8 cellular contexts compared by ENCODE assay signal in genomic region chr12:128830505-128830893, GRCh38. TPM values are rescaled to one million over a fixed set of nuclear protein-coding genes. Genes with fewer than 3 reads are reported as not detected.
A peak's percentile ranks its signal among the peaks of the same experiment; 100 is the strongest.
DNase-seq lines count a peak whose midpoint lies in the region; ATAC-seq, FAIRE-seq and TF ChIP-seq lines count a peak whose summit lies in the region.

No MANE protein-coding gene starts in this region.

- H3K9me3 Mint-ChIP-seq in activated naive CD8-positive, alpha-beta T cell treated with anti-CD3 and anti-CD28 coated beads, Interleukin-2, amount 50 U/mL, for 24 hours = no peaks in the 10 kb centered on the region

- H3K27ac Mint-ChIP-seq in activated naive CD8-positive, alpha-beta T cell treated with anti-CD3 and anti-CD28 coated beads, Interleukin-2, amount 50 U/mL, for 24 hours = peak overlapping the region; percentile 70

- no peaks in the 10 kb centered on the region for H3K27me3 ChIP-seq in osteoblast (ENCODE audit: insufficient read depth, low read length)

- no peak overlapping the region for H2AFZ ChIP-seq in osteoblast (ENCODE audit: low read length)

- FAIRE-seq in GM19239 (lab: Jason Lieb, UNC) = no peak

- no peaks in the 10 kb centered on the region for H3K9me3 ChIP-seq in osteoblast (ENCODE audit: low read depth, low read length)

- H3K36me3 ChIP-seq in osteoblast (ENCODE audit: insufficient read depth, low read length) = no peaks in the 10 kb centered on the region

- TF ChIP-seq CTCF in GM12865 (IDR thresholded peaks at IDR 0.05; ENCODE audit: insufficient read depth, low read depth, low read length, missing control alignments) (no peak), osteoblast (IDR thresholded peaks at IDR 0.05; ENCODE audit: extremely low read depth, low read depth, low read length) (no peak)

- H3K4me1 Mint-ChIP-seq in activated naive CD8-positive, alpha-beta T cell treated with anti-CD3 and anti-CD28 coated beads, Interleukin-2, amount 50 U/mL, for 24 hours = peaks cover 20% of the 10 kb centered on the region

- peak; percentile 50 for ATAC-seq in GM21381 (IDR thresholded peaks at IDR 0.05; ENCODE audit: unreplicated experiment)
- peak; percentile 44 for ATAC-seq in HG03439 (IDR thresholded peaks at IDR 0.05; ENCODE audit: unreplicated experiment)
- ATAC-seq in activated naive CD8-positive, alpha-beta T cell treated with anti-CD3 and anti-CD28 coated beads, Interleukin-2, amount 50 U/mL, for 24 hours = peak; percentile 20

- H3K4me1 ChIP-seq in osteoblast (ENCODE audit: insufficient read depth, low read length) = no peaks in the 10 kb centered on the region

- H3K4me2 ChIP-seq in osteoblast (ENCODE audit: insufficient read depth, low read length) = no peak overlapping the region

- peak; percentile 92 for DNase-seq in GM12865 (ENCODE audit: low read depth)
- no peak for DNase-seq in activated naive CD8-positive, alpha-beta T cell treated with anti-CD3 and anti-CD28 coated beads, Interleukin-2, amount 50 U/mL, for 24 hours
- DNase-seq in osteoblast (ENCODE audit: insufficient read length, low spot score, missing footprints) = no peak
- no peak for DNase-seq in GM19239 (ENCODE audit: insufficient read length, low spot score)
- DNase-seq in NCI-H446 treated with DMSO at 0.1 percent for 48 hours (lab: John Stamatoyannopoulos, UW) = no peak
- no peak for DNase-seq in cerebellum (ENCODE audit: low spot score)

- H3K27ac ChIP-seq in osteoblast (ENCODE audit: low read depth, low read length) = no peak overlapping the region

- no peaks in the 10 kb centered on the region for H4K20me1 ChIP-seq in osteoblast (ENCODE audit: insufficient read depth, low read length)

- no peaks in the 10 kb centered on the region for H3K79me2 ChIP-seq in osteoblast (ENCODE audit: insufficient read depth, low read length)

- peaks cover 15% of the 10 kb centered on the region for H3K27me3 Mint-ChIP-seq in activated naive CD8-positive, alpha-beta T cell treated with anti-CD3 and anti-CD28 coated beads, Interleukin-2, amount 50 U/mL, for 24 hours

- H3K4me3 ChIP-seq in GM12865 (ENCODE audit: low read depth, low read length) (peak overlapping the region; percentile 7; the same call in 1 of the 2 replicates), osteoblast (ENCODE audit: insufficient read depth, low read length) (no peak overlapping the region)

- H3K4me3 Mint-ChIP-seq in activated naive CD8-positive, alpha-beta T cell treated with anti-CD3 and anti-CD28 coated beads, Interleukin-2, amount 50 U/mL, for 24 hours = no peak overlapping the region

- H3K36me3 Mint-ChIP-seq in activated naive CD8-positive, alpha-beta T cell treated with anti-CD3 and anti-CD28 coated beads, Interleukin-2, amount 50 U/mL, for 24 hours (ENCODE audit: low read depth) = no peaks in the 10 kb centered on the region

RNA-seq across cellular contexts. Expression of gene SLC15A4, which starts 6.7 kb away (rescaled TPM):
- total RNA-seq in osteoblast (46.6 and 52.5 TPM in 2 replicates), cerebellum (48.1 TPM)

RNA-seq across cellular contexts. Expression of gene GLT1D1, which starts 22.8 kb away (rescaled TPM):
- total RNA-seq in osteoblast (not detected in 2 replicates), cerebellum (7.0 TPM)
